12 cellular contexts compared by ENCODE assay signal in genomic region chr18:63159590-63159989, GRCh38.
DNase-seq lines count a peak whose midpoint lies in the region; ATAC-seq and TF ChIP-seq lines count a peak whose summit lies in the region.
"Had no signal": no experiment of that assay in that cellular context is flagged by ENCODE, and none has a peak within 500 bp of the region (broad histone marks: within the 10 kb centered on the region; RNA-seq: fewer than 3 reads in every experiment).

No MANE protein-coding gene starts in this region.

- peaks cover 42 to 100% (median 85%) of the 10 kb centered on the region in 4 donors for H3K4me1 Mint-ChIP-seq in CD4-positive, CD25-positive, alpha-beta regulatory T cell
- peaks cover 100% of the 10 kb centered on the region for H3K4me1 Mint-ChIP-seq in activated CD4-positive, alpha-beta memory T cell treated with anti-CD3 and anti-CD28 coated beads, Interleukin-2, amount 10 ng/mL, durations not matched to agents 7 days and 5 days
- peaks cover 53% of the 10 kb centered on the region for H3K4me1 Mint-ChIP-seq in mesothelial cell of epicardium

- no peaks in the 10 kb centered on the region for H3K27me3 ChIP-seq in CD4-positive, CD25-positive, alpha-beta regulatory T cell (ENCODE audit: control insufficient read depth, insufficient read depth, low read length)
- no peaks in the 10 kb centered on the region for H3K27me3 ChIP-seq in esophagus muscularis mucosa

- intact Hi-C loops in esophagus muscularis mucosa (cut with DNase I), result loop anchor here (5.0 kb wide), 2 partner anchors 88 to 158 kb away; partner anchors contain the start of gene BCL2

- peak overlapping the region; percentile 86 for H3K4me3 ChIP-seq in CD4-positive, CD25-positive, alpha-beta regulatory T cell (ENCODE audit: low read depth, low read length)
- H3K4me3 ChIP-seq in esophagus muscularis mucosa, result no peak overlapping the region

- H3K9me3 ChIP-seq in CD4-positive, CD25-positive, alpha-beta regulatory T cell (ENCODE audit: control insufficient read depth in 2 of 2, low read length in 2 of 2), result no peaks in the 10 kb centered on the region
- H3K9me3 ChIP-seq in esophagus muscularis mucosa, result no peaks in the 10 kb centered on the region

- peak; percentile 51 for TF ChIP-seq POLR2A in GM18505 (IDR thresholded peaks at IDR 0.05; ENCODE audit: borderline replicate concordance, extremely low read depth, insufficient read depth, insufficient read length)
- TF ChIP-seq POLR2A in esophagus muscularis mucosa (IDR thresholded peaks at IDR 0.05; ENCODE audit: low read depth), result no peak

- no peaks in the 10 kb centered on the region for H3K27me3 Mint-ChIP-seq in CD4-positive, CD25-positive, alpha-beta regulatory T cell
- no peaks in the 10 kb centered on the region for H3K27me3 Mint-ChIP-seq in activated CD4-positive, alpha-beta memory T cell treated with anti-CD3 and anti-CD28 coated beads, Interleukin-2, amount 10 ng/mL, durations not matched to agents 7 days and 5 days
- H3K27me3 Mint-ChIP-seq in mesothelial cell of epicardium (ENCODE audit: low read depth), result peaks cover 8% of the 10 kb centered on the region

- H3K27ac ChIP-seq in CD4-positive, CD25-positive, alpha-beta regulatory T cell (ENCODE audit: insufficient read depth, low read length, poor library complexity, severe bottlenecking), result peak overlapping the region; percentile 100
- no peak overlapping the region for H3K27ac ChIP-seq in esophagus muscularis mucosa (replicated peaks in 1 of 4)
- H3K27ac ChIP-seq: C4-2B had no signal

- peak overlapping the region; percentile 91 to 93 (median 93) for H3K4me3 Mint-ChIP-seq in CD4-positive, CD25-positive, alpha-beta regulatory T cell
- H3K4me3 Mint-ChIP-seq in activated CD4-positive, alpha-beta memory T cell treated with anti-CD3 and anti-CD28 coated beads, Interleukin-2, amount 10 ng/mL, durations not matched to agents 7 days and 5 days, result peak overlapping the region; percentile 76
- no peak overlapping the region for H3K4me3 Mint-ChIP-seq in mesothelial cell of epicardium
- H3K4me3 Mint-ChIP-seq: dendritic cell treated with granulocyte-macrophage colony-stimulating factor and Interleukin-4, amounts not matched to agents 40 ng/mL and 50 ng/mL, for 4 days had no signal

- 80% methylated on average over 9 of the region's 9 CpGs for WGBS in esophagus muscularis mucosa

- TF ChIP-seq CTCF in mesothelial cell of epicardium (IDR thresholded peaks at IDR 0.05; ENCODE audit: unreplicated experiment), result no peak
- TF ChIP-seq CTCF in esophagus muscularis mucosa (IDR thresholded peaks at IDR 0.05), result no peak

- peak in 1 of 3 donors; percentile 59 for DNase-seq in CD4-positive, CD25-positive, alpha-beta regulatory T cell
- DNase-seq in activated CD4-positive, alpha-beta memory T cell treated with anti-CD3 and anti-CD28 coated beads, Interleukin-2, amount 10 ng/mL, durations not matched to agents 7 days and 5 days, result no peak
- no peak for DNase-seq in mesothelial cell of epicardium (ENCODE audit: low spot score in 2 of 2, unreplicated experiment in 2 of 2)
- DNase-seq in NCI-H446 (lab: John Stamatoyannopoulos, UW), result no peak
- DNase-seq in esophagus muscularis mucosa (ENCODE audit: extremely low spot score), result no peak
- DNase-seq in NCI-H146 treated with DMSO at 0.1 percent for 48 hours (lab: John Stamatoyannopoulos, UW; ENCODE audit: unreplicated experiment), result no peak
- DNase-seq: foreskin fibroblast, PC-3 had no signal

- peaks cover 99% of the 10 kb centered on the region for H3K4me1 ChIP-seq in CD4-positive, CD25-positive, alpha-beta regulatory T cell (ENCODE audit: control insufficient read depth, insufficient read depth, low read length, poor library complexity, severe bottlenecking)
- peaks cover 34 to 69% (median 63%) of the 10 kb centered on the region in 4 donors for H3K4me1 ChIP-seq in esophagus muscularis mucosa

- TF ChIP-seq EP300 in esophagus muscularis mucosa (IDR thresholded peaks at IDR 0.05), result no peak

- peaks cover 12% of the 10 kb centered on the region for H3K36me3 Mint-ChIP-seq in CD4-positive, CD25-positive, alpha-beta regulatory T cell
- H3K36me3 Mint-ChIP-seq in activated CD4-positive, alpha-beta memory T cell treated with anti-CD3 and anti-CD28 coated beads, Interleukin-2, amount 10 ng/mL, durations not matched to agents 7 days and 5 days (ENCODE audit: low read depth), result peaks cover 44% of the 10 kb centered on the region
- no peaks in the 10 kb centered on the region for H3K36me3 Mint-ChIP-seq in mesothelial cell of epicardium

- no peak for ATAC-seq in CD4-positive, CD25-positive, alpha-beta regulatory T cell (ENCODE audit: low read depth in 2 of 2)
- ATAC-seq in GM18505 (IDR thresholded peaks at IDR 0.05; ENCODE audit: unreplicated experiment) (no peak), HG02763 (IDR thresholded peaks at IDR 0.05; ENCODE audit: unreplicated experiment) (no peak)
- ATAC-seq: PC-3 had no signal

- H3K9me3 Mint-ChIP-seq in CD4-positive, CD25-positive, alpha-beta regulatory T cell, result no peaks in the 10 kb centered on the region
- no peaks in the 10 kb centered on the region for H3K9me3 Mint-ChIP-seq in activated CD4-positive, alpha-beta memory T cell treated with anti-CD3 and anti-CD28 coated beads, Interleukin-2, amount 10 ng/mL, durations not matched to agents 7 days and 5 days
- H3K9me3 Mint-ChIP-seq in mesothelial cell of epicardium, result no peaks in the 10 kb centered on the region
- H3K9me3 Mint-ChIP-seq: dendritic cell treated with granulocyte-macrophage colony-stimulating factor and Interleukin-4, amounts not matched to agents 40 ng/mL and 50 ng/mL, for 4 days had no signal

- H3K36me3 ChIP-seq in CD4-positive, CD25-positive, alpha-beta regulatory T cell (ENCODE audit: control insufficient read depth, insufficient read depth, low read length), result no peaks in the 10 kb centered on the region
- no peaks in the 10 kb centered on the region for H3K36me3 ChIP-seq in esophagus muscularis mucosa

- POLR2A ChIA-PET in activated CD4-positive, alpha-beta memory T cell treated with anti-CD3 and anti-CD28 coated beads, Interleukin-2, amount 10 ng/mL, durations not matched to agents 7 days and 5 days (lab: Charles Lee), result interaction anchor here (2.3 to 6.4 kb wide), 3 partner anchors 48 to 160 kb away, joined by 12 to 62 read pairs (median 17); partner anchors contain the start of gene BCL2

- CTCF ChIA-PET in activated CD4-positive, alpha-beta memory T cell treated with anti-CD3 and anti-CD28 coated beads, Interleukin-2, amount 10 ng/mL, durations not matched to agents 7 days and 5 days (lab: Charles Lee), result interaction anchor here (0.6 to 1.5 kb wide), 3 partner anchors 38 to 662 kb away, joined by 3 read pairs; no protein-coding TSS in a partner anchor

- H3K27ac Mint-ChIP-seq in CD4-positive, CD25-positive, alpha-beta regulatory T cell, result peak overlapping the region; percentile 97 to 99 (median 97)
- H3K27ac Mint-ChIP-seq in activated CD4-positive, alpha-beta memory T cell treated with anti-CD3 and anti-CD28 coated beads, Interleukin-2, amount 10 ng/mL, durations not matched to agents 7 days and 5 days, result peak overlapping the region; percentile 95
- H3K27ac Mint-ChIP-seq in mesothelial cell of epicardium, result peak overlapping the region; percentile 59
